In the genomic region with DNA sequence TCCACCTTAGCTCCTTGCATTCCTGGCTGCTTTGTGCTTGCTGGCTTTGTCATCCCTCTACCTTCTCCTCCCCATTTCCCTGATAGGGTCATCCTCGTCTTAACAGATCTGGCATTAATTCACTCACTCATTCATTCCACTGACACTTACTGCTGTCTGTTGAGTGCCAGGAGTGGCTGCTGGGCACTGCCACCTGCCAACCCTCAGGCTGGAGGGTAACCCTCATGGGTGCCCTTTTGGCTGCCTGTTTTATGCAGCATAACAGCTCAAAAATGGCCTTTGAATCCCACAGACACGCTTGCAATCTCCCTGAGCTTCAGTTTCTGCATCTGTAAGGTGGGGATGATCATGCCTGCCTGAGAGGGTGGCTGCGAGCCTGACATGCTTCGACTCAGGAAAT, we compare ENCODE assay signal across 27 cellular contexts. TPM values are rescaled to one million over a fixed set of nuclear protein-coding genes. Genes with fewer than 3 reads are reported as not detected.
"Had no signal": no experiment of that assay in that cellular context is flagged by ENCODE, and none has a peak within 500 bp of the region (broad histone marks: within the 10 kb centered on the region; RNA-seq: fewer than 3 reads in every experiment).

No MANE protein-coding gene starts in this region.

- H3K27ac Mint-ChIP-seq: effector memory CD8-positive, alpha-beta T cell; mesothelial cell of epicardium; naive thymus-derived CD4-positive, alpha-beta T cell; neural progenitor cell; stimulated activated memory B cell treated with anti-CD40 and anti-IgM and Interleukin-4, amounts not matched to agents 10 μg/mL and 1 μg/mL and 100 μg/mL, for 72 hours; type B pancreatic cell had no signal

- H3K4me1 ChIP-seq: left lung, prostate gland, sigmoid colon, testis had no signal

- H2AFZ ChIP-seq: neural progenitor cell had no signal

- H3K9ac ChIP-seq: neural progenitor cell had no signal

- H3K36me3 Mint-ChIP-seq: type B pancreatic cell had no signal

- H3K4me2 ChIP-seq: neural progenitor cell had no signal

- H3K27me3 ChIP-seq: esophagus squamous epithelium, left lung, neural progenitor cell, sigmoid colon, testis, tibial artery had no signal

- H3K4me3 ChIP-seq: esophagus squamous epithelium, left lung, mucosa of descending colon, neural progenitor cell, prostate gland, sigmoid colon, testis, tibial artery had no signal

- FAIRE-seq: endometrium, islet of Langerhans had no signal

- ATAC-seq: effector memory CD8-positive, alpha-beta T cell; left lung; naive thymus-derived CD4-positive, alpha-beta T cell; stimulated activated memory B cell treated with anti-CD40 and anti-IgM and Interleukin-4, amounts not matched to agents 10 μg/mL and 1 μg/mL and 100 μg/mL, for 72 hours; stimulated activated naive CD8-positive, alpha-beta T cell treated with anti-CD3 and anti-CD28 coated beads, Interleukin-15, Interleukin-2, amounts not matched to agents 100 U/mL and 50 U/mL, for 24 hours had no signal

- H3K36me3 ChIP-seq: esophagus squamous epithelium, left lung, prostate gland, sigmoid colon, tibial artery had no signal

- H3K4me1 Mint-ChIP-seq: mesothelial cell of epicardium; naive thymus-derived CD4-positive, alpha-beta T cell; neural progenitor cell; stimulated activated memory B cell treated with anti-CD40 and anti-IgM and Interleukin-4, amounts not matched to agents 10 μg/mL and 1 μg/mL and 100 μg/mL, for 72 hours had no signal

- DNase-seq: cortex of kidney; effector memory CD8-positive, alpha-beta T cell; erythroblast; esophagus squamous epithelium; foreskin melanocyte; left cardiac atrium; left lung; mesenchymal stem cell; mucosa of descending colon; naive thymus-derived CD4-positive, alpha-beta T cell; nucleus accumbens; right cardiac atrium; sigmoid colon; stimulated activated CD4-positive, alpha-beta T cell treated with anti-CD3 and anti-CD28 coated beads, Interleukin-2, amount 100 ng/mL, for 24 hours; stimulated activated CD4-positive, alpha-beta T cell treated with anti-CD3 and anti-CD28 coated beads, Interleukin-4, amount 100 ng/mL, for 4 hours; stimulated activated naive CD8-positive, alpha-beta T cell treated with anti-CD3 and anti-CD28 coated beads, Interleukin-15, Interleukin-2, amounts not matched to agents 100 U/mL and 50 U/mL, for 24 hours; substantia nigra; testis; tibial artery had no signal

- H3K9me3 Mint-ChIP-seq: type B pancreatic cell had no signal

- H3K27ac ChIP-seq: esophagus squamous epithelium, left lung, neural progenitor cell, prostate gland, sigmoid colon, testis, tibial artery had no signal

- H3K9me3 ChIP-seq: prostate gland, testis had no signal

- H3K4me3 Mint-ChIP-seq: effector memory CD8-positive, alpha-beta T cell; mesothelial cell of epicardium; naive thymus-derived CD4-positive, alpha-beta T cell; nephron; neural progenitor cell; stimulated activated memory B cell treated with anti-CD40 and anti-IgM and Interleukin-4, amounts not matched to agents 10 μg/mL and 1 μg/mL and 100 μg/mL, for 72 hours; type B pancreatic cell had no signal

RNA-seq across cellular contexts. Expression of a gene that starts 25.2 kb away (rescaled TPM):
- total RNA-seq: naive thymus-derived CD4-positive, alpha-beta T cell had no signal
- polyA plus RNA-seq: naive thymus-derived CD4-positive, alpha-beta T cell had no signal
